Comparison of ENCODE assay signal across 14 cellular contexts in genomic region chr22:41816871-41817270, GRCh38. TPM values are rescaled to one million over a fixed set of nuclear protein-coding genes. Genes with fewer than 3 reads are reported as not detected.
DNase-seq lines count a peak whose midpoint lies in the region; ATAC-seq and TF ChIP-seq lines count a peak whose summit lies in the region.
"Had no signal": no experiment of that assay in that cellular context is flagged by ENCODE, and none has a peak within 500 bp of the region (broad histone marks: within the 10 kb centered on the region; RNA-seq: fewer than 3 reads in every experiment).

No MANE protein-coding gene starts in this region.

- 63 to 78% (median 72%) methylated on average over 2 of the region's 2 CpGs for WGBS in adrenal gland, 4 donors
- 44 to 67% (median 52%) methylated on average over 2 of the region's 2 CpGs for WGBS in psoas muscle, 3 donors

- no peak for TF ChIP-seq CTCF in HEK293 (tag by site-specific recombination; IDR thresholded peaks at IDR 0.05)
- TF ChIP-seq CTCF in adrenal gland (IDR thresholded peaks at IDR 0.05), result no peak
- TF ChIP-seq CTCF in psoas muscle (IDR thresholded peaks at IDR 0.05), result no peak

- no peak for DNase-seq in activated CD4-positive, alpha-beta T cell treated with anti-CD3 and anti-CD28 coated beads for 36 hours
- no peak for DNase-seq in activated CD4-positive, alpha-beta T cell treated with anti-CD3 and anti-CD28 coated beads for 48 hours
- no peak for DNase-seq in adrenal gland
- no peak for DNase-seq in psoas muscle
- DNase-seq in DMS79 treated with DMSO at 0.1 percent for 48 hours (lab: John Stamatoyannopoulos, UW), result no peak
- DNase-seq in activated CD8-positive, alpha-beta memory T cell treated with anti-CD3 and anti-CD28 coated beads for 24 hours, result no peak
- DNase-seq in HCEC 1CT, result no peak
- DNase-seq: DMS53, IMR-90 had no signal

- POLR2A ChIA-PET in activated CD4-positive, alpha-beta T cell treated with anti-CD3 and anti-CD28 coated beads for 36 hours (lab: Charles Lee), result interaction anchor here (0.6 kb wide), 1 partner anchor 113 kb away, joined by 3 read pairs; no protein-coding TSS in a partner anchor
- POLR2A ChIA-PET in HEK293 (lab: Yijun Ruan, JAX), result no interaction called here

- ATAC-seq in activated CD4-positive, alpha-beta T cell treated with anti-CD3 and anti-CD28 coated beads for 36 hours, result peak; percentile 39
- peak in 3 of 4 donors; percentile 5 to 13 (median 11) for ATAC-seq in psoas muscle
- ATAC-seq: GM23338 had no signal

- H3K36me3 ChIP-seq in HEK293 (ENCODE audit: control insufficient read depth in 2 of 2, insufficient read depth in 1 of 2, low read length in 2 of 2) (peaks cover 10 to 59% of the 10 kb centered on the region in 2 experiments; a peak in 2 of 3 replicates), adrenal gland (replicated peaks in 1 of 2) (peaks cover 0 to 9% of the 10 kb centered on the region in 2 donors), psoas muscle (ENCODE audit: insufficient read depth in 1 of 2, low read depth in 1 of 2) (peaks cover 0 to 17% of the 10 kb centered on the region in 2 donors)

- no peak overlapping the region for H3K4me3 Mint-ChIP-seq in activated CD4-positive, alpha-beta T cell treated with anti-CD3 and anti-CD28 coated beads for 36 hours
- H3K4me3 Mint-ChIP-seq: CD14-positive monocyte, GM23338 had no signal

- H3K9me3 ChIP-seq in HEK293 (ENCODE audit: control insufficient read depth, insufficient read depth, low read depth, low read length), result no peaks in the 10 kb centered on the region
- H3K9me3 ChIP-seq in adrenal gland (replicated peaks in 1 of 3), result no peaks in the 10 kb centered on the region
- H3K9me3 ChIP-seq in psoas muscle, result no peaks in the 10 kb centered on the region
- H3K9me3 ChIP-seq: HAP-1 had no signal

- H3K9me3 Mint-ChIP-seq in activated CD4-positive, alpha-beta T cell treated with anti-CD3 and anti-CD28 coated beads for 36 hours (ENCODE audit: low read depth), result no peaks in the 10 kb centered on the region
- H3K9me3 Mint-ChIP-seq: GM23338 had no signal

- H3K4me1 ChIP-seq in HEK293 (ENCODE audit: control insufficient read depth, insufficient read depth, low read length) (no peaks in the 10 kb centered on the region), adrenal gland (replicated peaks in 1 of 2) (peaks cover 23 to 30% of the 10 kb centered on the region in 2 donors), psoas muscle (peaks cover 19% of the 10 kb centered on the region)
- H3K4me1 ChIP-seq: HAP-1 had no signal

- no peaks in the 10 kb centered on the region for H3K27me3 ChIP-seq in adrenal gland
- no peaks in the 10 kb centered on the region for H3K27me3 ChIP-seq in psoas muscle (ENCODE audit: insufficient read depth in 3 of 3, low read length in 2 of 3)

- intact Hi-C loops in activated CD4-positive, alpha-beta T cell treated with anti-CD3 and anti-CD28 coated beads for 36 hours (cut with DNase I, micrococcal nuclease), result no loop called here
- intact Hi-C loops in adrenal gland (cut with DNase I), result no loop called here
- intact Hi-C loops in psoas muscle (cut with DNase I), result loop anchor here (10.0 kb wide), 2 partner anchors 248 to 258 kb away; partner anchors contain the start of genes NAGA (in 1 of the 2), PHETA2 (in 1 of the 2) and SMDT1 (in 1 of the 2)

- H3K27me3 Mint-ChIP-seq in activated CD4-positive, alpha-beta T cell treated with anti-CD3 and anti-CD28 coated beads for 36 hours, result no peaks in the 10 kb centered on the region

- TF ChIP-seq POLR2A in adrenal gland (IDR thresholded peaks at IDR 0.05), result no peak

- H3K4me1 Mint-ChIP-seq in activated CD4-positive, alpha-beta T cell treated with anti-CD3 and anti-CD28 coated beads for 36 hours, result peaks cover 5% of the 10 kb centered on the region
- H3K4me1 Mint-ChIP-seq: CD14-positive monocyte had no signal

- H3K27ac ChIP-seq in HEK293 (ENCODE audit: extremely low read depth, low read depth, low read length) (no peak overlapping the region), adrenal gland (peak overlapping the region; percentile 4 to 94 (median 63)), psoas muscle (peak overlapping the region; percentile 76)
- H3K27ac ChIP-seq: 22Rv1 had no signal

- CTCF ChIA-PET in activated CD4-positive, alpha-beta T cell treated with anti-CD3 and anti-CD28 coated beads for 36 hours (lab: Charles Lee), result interaction anchor here (0.9 kb wide), 1 partner anchor 38 kb away, joined by 5 read pairs; no protein-coding TSS in a partner anchor
- CTCF ChIA-PET in HEK293 (lab: Yijun Ruan, JAX), result interaction anchor here (1.6 kb wide), 1 partner anchor 15 kb away, joined by 4 read pairs; no protein-coding TSS in a partner anchor

- H3K4me3 ChIP-seq in HEK293 (ENCODE audit: low read depth, low read length) (no peak overlapping the region), adrenal gland (no peak overlapping the region), psoas muscle (no peak overlapping the region)
- H3K4me3 ChIP-seq: GM23338, HAP-1 had no signal

- peaks cover 10% of the 10 kb centered on the region for H3K36me3 Mint-ChIP-seq in activated CD4-positive, alpha-beta T cell treated with anti-CD3 and anti-CD28 coated beads for 36 hours (ENCODE audit: low read depth)

- peak overlapping the region; percentile 13 for H3K27ac Mint-ChIP-seq in activated CD4-positive, alpha-beta T cell treated with anti-CD3 and anti-CD28 coated beads for 36 hours
- H3K27ac Mint-ChIP-seq: GM23338 had no signal

TF ChIP-seq in HEK293, 187 proteins besides CTCF, POLR2A, EP300 and RAD21:
- TF ChIP-seq PRDM10 (tag by site-specific recombination; IDR thresholded peaks at IDR 0.05), result 0 out of 2 replicates have a peak, but pooled peaks have one; percentile 14
- TF ChIP-seq ZNF660 (tag by site-specific recombination; IDR thresholded peaks at IDR 0.05), result no peak

RNA-seq across cellular contexts. Expression of gene SREBF2, which starts 16.0 kb away (rescaled TPM):
- 100 to 1,000 TPM; 101 to 105 TPM for total RNA-seq in activated CD4-positive, alpha-beta T cell treated with anti-CD3 and anti-CD28 coated beads for 36 hours
- total RNA-seq in adrenal gland, result 100 to 1,000 TPM; 113 to 263 (median 156) TPM
- 100 to 1,000 TPM in 2 of 3 donors, 10 to 100 TPM in 1; 85.7 to 209 (median 104) TPM for polyA plus RNA-seq in adrenal gland
- total RNA-seq in psoas muscle, result 10 to 100 TPM; 36.3 to 47.0 (median 43.6) TPM
- polyA plus RNA-seq in psoas muscle, result 10 to 100 TPM; 21.0 to 24.1 (median 23.8) TPM

RNA-seq across cellular contexts. Expression of gene CCDC134, which starts 16.4 kb away (rescaled TPM):
- total RNA-seq in activated CD4-positive, alpha-beta T cell treated with anti-CD3 and anti-CD28 coated beads for 36 hours, result 10 to 100 TPM; 14.7 to 15.2 TPM
- total RNA-seq in adrenal gland (10 to 100 TPM; 24.9 to 64.4 (median 35.1) TPM), psoas muscle (1 to 10 TPM; 2.8 to 7.7 (median 5.5) TPM)
- polyA plus RNA-seq in adrenal gland (10 to 100 TPM in 1 of 3 donors, 1 to 10 TPM in 2; 4.9 to 28.0 (median 6.8) TPM), psoas muscle (1 to 10 TPM; 2.2 to 7.8 (median 3.9) TPM)

Comparison
In these comparisons a context has a peak if more than half of its experiments do, and no peak if none do; other contexts are left out.
1. intact Hi-C loops: an anchor here in psoas muscle (10.0 kb wide); none called in activated CD4-positive, alpha-beta T cell treated with anti-CD3 and anti-CD28 coated beads for 36 hours and adrenal gland.